ENCODE assay signal across 12 cellular contexts in the genomic region with DNA sequence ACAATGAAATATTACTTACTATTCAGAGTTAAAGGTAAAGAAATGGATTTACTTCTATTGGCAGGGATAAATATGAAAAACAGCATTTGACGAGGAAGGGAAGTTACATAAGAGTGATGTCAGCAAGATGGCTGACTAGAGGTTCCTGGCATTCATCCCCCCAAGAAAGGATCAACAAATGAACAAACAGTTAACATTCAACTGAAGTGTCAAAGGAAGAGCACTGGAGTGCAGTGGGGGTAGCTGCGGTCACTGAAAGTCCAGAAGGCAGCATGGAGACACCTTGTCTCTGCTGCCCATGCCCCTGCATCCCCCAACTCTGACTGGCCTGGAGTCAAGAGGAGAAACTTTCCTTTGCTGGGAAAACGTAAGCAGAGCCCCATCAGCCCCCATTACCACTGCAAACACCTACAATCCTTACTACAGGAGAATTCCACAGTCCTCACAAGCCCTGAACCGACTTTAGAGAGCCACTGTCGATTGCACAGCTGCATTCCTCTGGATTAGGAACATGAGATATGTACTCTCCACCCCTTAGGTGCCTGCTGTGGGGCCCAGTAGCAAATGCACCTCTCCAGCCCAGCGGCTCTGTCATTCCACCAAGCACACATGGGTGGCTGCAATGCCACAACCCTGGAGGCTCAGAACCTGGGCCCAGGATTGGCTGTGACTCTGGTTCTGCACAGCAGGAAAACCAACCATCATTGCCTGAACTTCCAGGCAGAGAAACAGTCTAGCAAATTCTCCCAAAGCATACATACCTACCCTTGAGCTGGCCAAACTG.
"Had no signal": no experiment of that assay in that cellular context is flagged by ENCODE, and none has a peak within 500 bp of the region (broad histone marks: within the 10 kb centered on the region; RNA-seq: fewer than 3 reads in every experiment).

No MANE protein-coding gene starts in this region.

- H3K4me1 ChIP-seq: uterus had no signal

- ATAC-seq: effector memory CD8-positive, alpha-beta T cell; stimulated activated effector memory CD8-positive, alpha-beta T cell treated with anti-CD3 and anti-CD28 coated beads, Interleukin-12 subunit alpha, Interleukin-12 subunit beta, amount 100 ng/mL, for 72 hours had no signal

- DNase-seq: activated B cell treated with CpG ODN at 0.5 μM for 24 hours; activated CD4-positive, alpha-beta T cell treated with anti-CD3 and anti-CD28 coated beads, Interleukin-2, amount 10 ng/mL, durations not matched to agents 7 days and 5 days; activated CD8-positive, alpha-beta memory T cell treated with anti-CD3 and anti-CD28 coated beads for 24 hours; activated naive CD4-positive, alpha-beta T cell; activated naive CD8-positive, alpha-beta T cell treated with anti-CD3 and anti-CD28 coated beads, Interleukin-2, amount 10 ng/mL, durations not matched to agents 7 days and 5 days; dermis blood vessel endothelial cell; effector memory CD8-positive, alpha-beta T cell; T-helper 2 cell; uterus had no signal

- H3K27ac ChIP-seq: thoracic aorta, uterus had no signal

- H3K4me3 ChIP-seq: lung, thoracic aorta, uterus had no signal

- H3K27me3 ChIP-seq: uterus had no signal

- H3K36me3 ChIP-seq: uterus had no signal
